34 cellular contexts compared by ENCODE assay signal in genomic region chr10:68489919-68490318, GRCh38. TPM values are rescaled to one million over a fixed set of nuclear protein-coding genes. Genes with fewer than 3 reads are reported as not detected.
DNase-seq lines count a peak whose midpoint lies in the region; ATAC-seq, FAIRE-seq and TF ChIP-seq lines count a peak whose summit lies in the region.
"Had no signal": no experiment of that assay in that cellular context is flagged by ENCODE, and none has a peak within 500 bp of the region (broad histone marks: within the 10 kb centered on the region; RNA-seq: fewer than 3 reads in every experiment).

No MANE protein-coding gene starts in this region.

- peak; percentile 71 for DNase-seq in natural killer cell treated with Interleukin-12 subunit alpha and Interleukin-12 subunit beta and Interleukin-15 and Interleukin-18, amount 100 ng/mL, for 72 hours (ENCODE audit: low spot score)
- DNase-seq in natural killer cell: no peak
- DNase-seq in left lobe of liver (ENCODE audit: low spot score): no peak
- no peak for DNase-seq in frontal cortex (ENCODE audit: low spot score in 2 of 2)
- no peak for DNase-seq in esophagus squamous epithelium (lab: John Stamatoyannopoulos, UW)
- DNase-seq: activated CD8-positive, alpha-beta T cell treated with anti-CD3 and anti-CD28 coated beads for 36 hours; activated effector memory CD4-positive, alpha-beta T cell treated with anti-CD3 and anti-CD28 coated beads, Interleukin-2, amount 50 U/mL, for 16 hours; body of pancreas; COR-L47; DMS53; foreskin melanocyte; heart right ventricle; Karpas-422; kidney; NCI-H1048; NCI-H1694; NCI-H446 treated with DMSO at 0.1 percent for 48 hours; NCI-H774; posterior cingulate gyrus; right cardiac atrium; RPMI8226; stimulated activated CD4-positive, alpha-beta T cell treated with anti-CD3 and anti-CD28 coated beads, Interleukin-2, amount 100 ng/mL, for 24 hours; stimulated activated naive CD8-positive, alpha-beta T cell treated with anti-CD3 and anti-CD28 coated beads, Interleukin-15, amount 100 ng/mL, for 72 hours had no signal

- H3K9me3 ChIP-seq in OCI-LY3 (ENCODE audit: insufficient read depth, low read length): no peaks in the 10 kb centered on the region
- H3K9me3 ChIP-seq in esophagus squamous epithelium: no peaks in the 10 kb centered on the region
- H3K9me3 ChIP-seq: BLaER1, body of pancreas, esophagus muscularis mucosa, heart right ventricle, neutrophil had no signal

- no peak overlapping the region for H3K9ac ChIP-seq in OCI-LY3 (ENCODE audit: low read length)
- H3K9ac ChIP-seq: BLaER1 had no signal

- TF ChIP-seq POLR2A in esophagus squamous epithelium (IDR thresholded peaks at IDR 0.05): no peak

- no peak for FAIRE-seq in frontal cortex (lab: Jason Lieb, UNC)
- FAIRE-seq: endometrium, kidney, TTC549 had no signal

- H3K4me2 ChIP-seq in OCI-LY3 (ENCODE audit: low read length): 0 out of 2 replicates have a peak overlapping the region, but pooled peaks have one; percentile 6
- H3K4me2 ChIP-seq: BLaER1 had no signal

- no peaks in the 10 kb centered on the region for H3K79me2 ChIP-seq in OCI-LY3 (ENCODE audit: low read length)

- H3K4me1 ChIP-seq in OCI-LY3 (ENCODE audit: low read length) (peaks cover 9% of the 10 kb centered on the region), esophagus squamous epithelium (no peaks in the 10 kb centered on the region)
- H3K4me1 ChIP-seq: BLaER1, body of pancreas, esophagus muscularis mucosa had no signal

- H3K27me3 ChIP-seq in OCI-LY3 (ENCODE audit: low read depth, low read length): no peaks in the 10 kb centered on the region
- no peaks in the 10 kb centered on the region for H3K27me3 ChIP-seq in esophagus squamous epithelium
- H3K27me3 ChIP-seq: BLaER1, body of pancreas, esophagus muscularis mucosa, heart right ventricle, neutrophil had no signal

- H3K27ac ChIP-seq in OCI-LY3 (ENCODE audit: low read length): no peak overlapping the region
- H3K27ac ChIP-seq in esophagus squamous epithelium: no peak overlapping the region
- H3K27ac ChIP-seq: BLaER1, body of pancreas, esophagus muscularis mucosa, heart right ventricle, neutrophil had no signal

- peaks cover 16% of the 10 kb centered on the region for H3K36me3 Mint-ChIP-seq in natural killer cell treated with Interleukin-12 subunit alpha and Interleukin-12 subunit beta and Interleukin-15 and Interleukin-18, amount 100 ng/mL, for 72 hours
- H3K36me3 Mint-ChIP-seq in natural killer cell: peaks cover 16% of the 10 kb centered on the region

- H2AFZ ChIP-seq in OCI-LY3 (ENCODE audit: low read depth, low read length): no peak overlapping the region

- H3K27me3 Mint-ChIP-seq in natural killer cell treated with Interleukin-12 subunit alpha and Interleukin-12 subunit beta and Interleukin-15 and Interleukin-18, amount 100 ng/mL, for 72 hours: no peaks in the 10 kb centered on the region
- H3K27me3 Mint-ChIP-seq in natural killer cell (ENCODE audit: low read depth in 2 of 2): no peaks in the 10 kb centered on the region
- H3K27me3 Mint-ChIP-seq: activated CD8-positive, alpha-beta T cell treated with anti-CD3 and anti-CD28 coated beads for 36 hours; central memory CD8-positive, alpha-beta T cell; dendritic cell treated with granulocyte-macrophage colony-stimulating factor and Interleukin-4, amounts not matched to agents 40 ng/mL and 50 ng/mL, for 4 days; stimulated activated naive CD8-positive, alpha-beta T cell treated with anti-CD3 and anti-CD28 coated beads, Interleukin-15, amount 100 ng/mL, for 72 hours had no signal

- H3K36me3 ChIP-seq in OCI-LY3 (replicated peaks; ENCODE audit: low read depth, low read length): peaks cover 2% of the 10 kb centered on the region
- H3K36me3 ChIP-seq in esophagus squamous epithelium: peaks cover 4 to 99% (median 39%) of the 10 kb centered on the region in 3 donors

- H4K20me1 ChIP-seq in OCI-LY3 (ENCODE audit: insufficient read depth, low read length): no peaks in the 10 kb centered on the region
- H4K20me1 ChIP-seq: BLaER1 had no signal

- intact Hi-C loops in natural killer cell (cut with micrococcal nuclease): no loop called here
- intact Hi-C loops in esophagus squamous epithelium (cut with DNase I): no loop called here

- no peaks in the 10 kb centered on the region for H3K9me3 Mint-ChIP-seq in natural killer cell treated with Interleukin-12 subunit alpha and Interleukin-12 subunit beta and Interleukin-15 and Interleukin-18, amount 100 ng/mL, for 72 hours
- no peaks in the 10 kb centered on the region for H3K9me3 Mint-ChIP-seq in natural killer cell
- H3K9me3 Mint-ChIP-seq: activated CD8-positive, alpha-beta T cell treated with anti-CD3 and anti-CD28 coated beads for 36 hours; central memory CD8-positive, alpha-beta T cell; dendritic cell treated with granulocyte-macrophage colony-stimulating factor and Interleukin-4, amounts not matched to agents 40 ng/mL and 50 ng/mL, for 4 days; stimulated activated naive CD8-positive, alpha-beta T cell treated with anti-CD3 and anti-CD28 coated beads, Interleukin-15, amount 100 ng/mL, for 72 hours had no signal

- WGBS in esophagus squamous epithelium, 2 donors: 73 to 83% methylated on average over 3 of the region's 3 CpGs

- H3K4me3 Mint-ChIP-seq in natural killer cell treated with Interleukin-12 subunit alpha and Interleukin-12 subunit beta and Interleukin-15 and Interleukin-18, amount 100 ng/mL, for 72 hours: peak overlapping the region; percentile 15
- H3K4me3 Mint-ChIP-seq in natural killer cell: no peak overlapping the region
- H3K4me3 Mint-ChIP-seq: activated CD8-positive, alpha-beta T cell treated with anti-CD3 and anti-CD28 coated beads for 36 hours; central memory CD8-positive, alpha-beta T cell; dendritic cell treated with granulocyte-macrophage colony-stimulating factor and Interleukin-4, amounts not matched to agents 40 ng/mL and 50 ng/mL, for 4 days; stimulated activated naive CD8-positive, alpha-beta T cell treated with anti-CD3 and anti-CD28 coated beads, Interleukin-15, amount 100 ng/mL, for 72 hours had no signal

- no peak for TF ChIP-seq CTCF in natural killer cell (IDR thresholded peaks at IDR 0.05)
- no peak for TF ChIP-seq CTCF in OCI-LY3 (IDR thresholded peaks at IDR 0.05; ENCODE audit: low read depth, low read length)
- TF ChIP-seq CTCF in esophagus squamous epithelium (IDR thresholded peaks at IDR 0.05): no peak

- peaks cover 10 to 11% of the 10 kb centered on the region in 2 donors for H3K4me1 Mint-ChIP-seq in natural killer cell treated with Interleukin-12 subunit alpha and Interleukin-12 subunit beta and Interleukin-15 and Interleukin-18, amount 100 ng/mL, for 72 hours (ENCODE audit: low read depth in 2 of 2)
- no peaks in the 10 kb centered on the region for H3K4me1 Mint-ChIP-seq in natural killer cell
- H3K4me1 Mint-ChIP-seq: central memory CD8-positive, alpha-beta T cell; stimulated activated naive CD8-positive, alpha-beta T cell treated with anti-CD3 and anti-CD28 coated beads, Interleukin-15, amount 100 ng/mL, for 72 hours had no signal

- ATAC-seq in natural killer cell treated with Interleukin-12 subunit alpha and Interleukin-12 subunit beta and Interleukin-15 and Interleukin-18, amount 100 ng/mL, for 72 hours: peak; percentile 96 to 97
- no peak for ATAC-seq in natural killer cell
- peak; percentile 54 for ATAC-seq in left lobe of liver
- no peak for ATAC-seq in GM21515 (IDR thresholded peaks at IDR 0.05; ENCODE audit: unreplicated experiment)
- ATAC-seq: activated CD4-positive, CD25-positive, alpha-beta regulatory T cell treated with anti-CD3 and anti-CD28 coated beads, Interleukin-2, amount 50 U/mL, for 24 hours; activated CD8-positive, alpha-beta T cell treated with anti-CD3 and anti-CD28 coated beads for 36 hours; body of pancreas; HCT116; heart right ventricle; right cardiac atrium; stimulated activated naive CD8-positive, alpha-beta T cell treated with anti-CD3 and anti-CD28 coated beads, Interleukin-15, amount 100 ng/mL, for 72 hours had no signal

- H3K27ac Mint-ChIP-seq in natural killer cell treated with Interleukin-12 subunit alpha and Interleukin-12 subunit beta and Interleukin-15 and Interleukin-18, amount 100 ng/mL, for 72 hours: peak overlapping the region; percentile 32 to 44
- no peak overlapping the region for H3K27ac Mint-ChIP-seq in natural killer cell
- H3K27ac Mint-ChIP-seq: activated CD8-positive, alpha-beta T cell treated with anti-CD3 and anti-CD28 coated beads for 36 hours; dendritic cell treated with granulocyte-macrophage colony-stimulating factor and Interleukin-4, amounts not matched to agents 40 ng/mL and 50 ng/mL, for 4 days; stimulated activated naive CD8-positive, alpha-beta T cell treated with anti-CD3 and anti-CD28 coated beads, Interleukin-15, amount 100 ng/mL, for 72 hours had no signal

- no peak overlapping the region for H3K4me3 ChIP-seq in OCI-LY3 (ENCODE audit: low read length)
- H3K4me3 ChIP-seq in esophagus squamous epithelium: no peak overlapping the region
- H3K4me3 ChIP-seq: BLaER1, body of pancreas, esophagus muscularis mucosa, heart right ventricle had no signal

RNA-seq across cellular contexts. Expression of gene DNA2, which starts 18.1 kb away (rescaled TPM):
- total RNA-seq in natural killer cell treated with Interleukin-12 subunit alpha and Interleukin-12 subunit beta and Interleukin-15 and Interleukin-18, amount 100 ng/mL, for 72 hours: 10 to 100 TPM; 25.8 to 69.0 TPM
- total RNA-seq in natural killer cell: 1 to 10 TPM; 7.7 to 9.9 (median 8.6) TPM
- 3.5 TPM for total RNA-seq in left lobe of liver
- total RNA-seq in frontal cortex: 39.1 TPM
- total RNA-seq in esophagus squamous epithelium: 10 to 100 TPM in 1 of 4 donors, 1 to 10 TPM in 3; 1.8 to 10.5 (median 5.2) TPM

RNA-seq across cellular contexts. Expression of gene SLC25A16, which starts 37.4 kb away (rescaled TPM):
- total RNA-seq in natural killer cell treated with Interleukin-12 subunit alpha and Interleukin-12 subunit beta and Interleukin-15 and Interleukin-18, amount 100 ng/mL, for 72 hours: 10 to 100 TPM; 28.9 to 41.3 TPM
- total RNA-seq in natural killer cell: 10 to 100 TPM; 30.2 to 31.5 (median 31.1) TPM
- 28.8 TPM for total RNA-seq in left lobe of liver
- 45.7 TPM for total RNA-seq in frontal cortex
- 10 to 100 TPM in 3 of 4 donors, 1 to 10 TPM in 1; 6.3 to 59.7 (median 17.7) TPM for total RNA-seq in esophagus squamous epithelium

Comparison
In these comparisons a context has a peak if more than half of its experiments do, and no peak if none do; other contexts are left out.
1. ATAC-seq: peak in natural killer cell treated with Interleukin-12 subunit alpha and Interleukin-12 subunit beta and Interleukin-15 and Interleukin-18, amount 100 ng/mL, for 72 hours (2 of 2) and left lobe of liver (single experiment); none in natural killer cell (0 of 3) and GM21515 (single experiment).
2. H3K27ac Mint-ChIP-seq: peak in natural killer cell treated with Interleukin-12 subunit alpha and Interleukin-12 subunit beta and Interleukin-15 and Interleukin-18, amount 100 ng/mL, for 72 hours (2 of 2); none in natural killer cell (0 of 2).